ENCODE assay signal across 23 cellular contexts in genomic region chr17:20975566-20975965, GRCh38.
"Had no signal": no experiment of that assay in that cellular context is flagged by ENCODE, and none has a peak within 500 bp of the region (broad histone marks: within the 10 kb centered on the region; RNA-seq: fewer than 3 reads in every experiment).

No MANE protein-coding gene starts in this region.

- H3K27ac ChIP-seq: colonic mucosa, gastrocnemius medialis, heart left ventricle, thyroid gland had no signal

- H3K9me3 Mint-ChIP-seq: activated B cell treated with CpG ODN at 0.5 μM for 24 hours; activated CD4-positive, alpha-beta memory T cell treated with anti-CD3 and anti-CD28 coated beads, Interleukin-2, amount 10 ng/mL, durations not matched to agents 7 days and 5 days; activated naive CD8-positive, alpha-beta T cell treated with anti-CD3 and anti-CD28 coated beads, Interleukin-2, amount 10 ng/mL, durations not matched to agents 7 days and 5 days; central memory CD8-positive, alpha-beta T cell; memory B cell; naive B cell; neural crest cell; T-helper 2 cell treated with Interferon-gamma antibody and Interleukin-4, amounts not matched to agents 5 μg/mL and 100 μg/mL, for 36 hours had no signal

- DNase-seq: activated B cell treated with CpG ODN at 0.5 μM for 24 hours; activated CD4-positive, alpha-beta memory T cell treated with anti-CD3 and anti-CD28 coated beads, Interleukin-2, amount 10 ng/mL, durations not matched to agents 7 days and 5 days; activated CD4-positive, alpha-beta T cell treated with anti-CD3 and anti-CD28 coated beads for 4 hours; activated CD8-positive, alpha-beta memory T cell treated with anti-CD3 and anti-CD28 coated beads, Interleukin-2, amount 10 ng/mL, durations not matched to agents 7 days and 5 days; activated naive CD4-positive, alpha-beta T cell; activated naive CD8-positive, alpha-beta T cell treated with anti-CD3 and anti-CD28 coated beads, Interleukin-2, amount 10 ng/mL, durations not matched to agents 7 days and 5 days; amygdala; colonic mucosa; erythroblast; gastrocnemius medialis; heart left ventricle; kidney glomerular epithelial cell; left ventricle myocardium superior; naive B cell; retina; stimulated activated CD4-positive, alpha-beta T cell treated with anti-CD3 and anti-CD28 coated beads, Interleukin-1b, Interleukin-23, amount 100 ng/mL, for 48 hours; stimulated activated CD8-positive, alpha-beta memory T cell treated with anti-CD3 and anti-CD28 coated beads, Interleukin-4, amount 100 ng/mL, for 48 hours; stimulated activated naive CD4-positive, alpha-beta T cell treated with Interleukin-2 at 50 U/mL for 16 hours; thyroid gland had no signal

- H3K4me1 ChIP-seq: colonic mucosa, thyroid gland had no signal

- ATAC-seq: activated CD8-positive, alpha-beta memory T cell treated with anti-CD3 and anti-CD28 coated beads, Interleukin-2, amount 10 ng/mL, durations not matched to agents 7 days and 5 days; gastrocnemius medialis; heart left ventricle; left ventricle myocardium superior had no signal

- H3K4me3 ChIP-seq: colonic mucosa, gastrocnemius medialis, heart left ventricle, thyroid gland had no signal

- H3K4me3 Mint-ChIP-seq: activated B cell treated with CpG ODN at 0.5 μM for 24 hours; activated CD4-positive, alpha-beta memory T cell treated with anti-CD3 and anti-CD28 coated beads, Interleukin-2, amount 10 ng/mL, durations not matched to agents 7 days and 5 days; activated CD8-positive, alpha-beta memory T cell treated with anti-CD3 and anti-CD28 coated beads, Interleukin-2, amount 10 ng/mL, durations not matched to agents 7 days and 5 days; activated naive CD8-positive, alpha-beta T cell treated with anti-CD3 and anti-CD28 coated beads, Interleukin-2, amount 10 ng/mL, durations not matched to agents 7 days and 5 days; central memory CD8-positive, alpha-beta T cell; memory B cell; naive B cell; neural crest cell; T-helper 2 cell treated with Interferon-gamma antibody and Interleukin-4, amounts not matched to agents 5 μg/mL and 100 μg/mL, for 36 hours had no signal

- H3K27ac Mint-ChIP-seq: activated B cell treated with CpG ODN at 0.5 μM for 24 hours; activated CD4-positive, alpha-beta memory T cell treated with anti-CD3 and anti-CD28 coated beads, Interleukin-2, amount 10 ng/mL, durations not matched to agents 7 days and 5 days; activated CD8-positive, alpha-beta memory T cell treated with anti-CD3 and anti-CD28 coated beads, Interleukin-2, amount 10 ng/mL, durations not matched to agents 7 days and 5 days; activated naive CD8-positive, alpha-beta T cell treated with anti-CD3 and anti-CD28 coated beads, Interleukin-2, amount 10 ng/mL, durations not matched to agents 7 days and 5 days; memory B cell; T-helper 2 cell treated with Interferon-gamma antibody and Interleukin-4, amounts not matched to agents 5 μg/mL and 100 μg/mL, for 36 hours had no signal

- H3K9me3 ChIP-seq: colonic mucosa, gastrocnemius medialis, heart left ventricle, thyroid gland had no signal

- H3K36me3 Mint-ChIP-seq: activated CD8-positive, alpha-beta memory T cell treated with anti-CD3 and anti-CD28 coated beads, Interleukin-2, amount 10 ng/mL, durations not matched to agents 7 days and 5 days; activated naive CD8-positive, alpha-beta T cell treated with anti-CD3 and anti-CD28 coated beads, Interleukin-2, amount 10 ng/mL, durations not matched to agents 7 days and 5 days; naive B cell had no signal

- H3K4me1 Mint-ChIP-seq: activated CD4-positive, alpha-beta memory T cell treated with anti-CD3 and anti-CD28 coated beads, Interleukin-2, amount 10 ng/mL, durations not matched to agents 7 days and 5 days; central memory CD8-positive, alpha-beta T cell had no signal

- H3K27me3 Mint-ChIP-seq: activated B cell treated with CpG ODN at 0.5 μM for 24 hours, memory B cell had no signal
